ENCODE assay signal across 29 cellular contexts in the genomic region with DNA sequence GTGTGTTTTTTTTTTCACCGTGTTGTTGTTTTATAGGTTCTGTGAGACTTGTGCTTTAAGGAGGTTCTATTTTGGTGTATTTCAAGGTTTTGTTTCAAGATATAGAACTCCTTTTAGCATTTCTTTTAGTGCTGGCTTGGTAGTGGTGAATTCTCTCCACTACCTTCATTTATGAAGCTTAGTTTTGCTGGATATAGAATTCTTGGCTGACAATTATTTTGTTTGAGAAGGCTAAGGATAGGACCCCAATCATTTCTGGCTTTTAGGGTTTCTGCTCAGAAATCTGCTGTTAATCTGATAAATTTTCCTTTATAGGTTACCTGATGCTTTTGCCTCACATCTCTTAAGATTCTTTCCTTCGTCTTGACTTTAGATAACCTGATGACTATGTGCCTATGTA.
"Had no signal": no experiment of that assay in that cellular context is flagged by ENCODE, and none has a peak within 500 bp of the region (broad histone marks: within the 10 kb centered on the region; RNA-seq: fewer than 3 reads in every experiment).

No MANE protein-coding gene starts in this region.

- H3K27me3 Mint-ChIP-seq: dendritic cell treated with granulocyte-macrophage colony-stimulating factor and Interleukin-4, amounts not matched to agents 40 ng/mL and 50 ng/mL, for 4 days had no signal

- H3K4me3 Mint-ChIP-seq: dendritic cell treated with granulocyte-macrophage colony-stimulating factor and Interleukin-4, amounts not matched to agents 40 ng/mL and 50 ng/mL, for 4 days; effector memory CD8-positive, alpha-beta T cell; endodermal cell had no signal

- H3K27ac Mint-ChIP-seq: dendritic cell treated with granulocyte-macrophage colony-stimulating factor and Interleukin-4, amounts not matched to agents 40 ng/mL and 50 ng/mL, for 4 days; effector memory CD8-positive, alpha-beta T cell; endodermal cell had no signal

- H3K4me1 ChIP-seq: colonic mucosa, esophagus muscularis mucosa, esophagus squamous epithelium, foreskin keratinocyte, gastrocnemius medialis, gastroesophageal sphincter, heart left ventricle, heart right ventricle had no signal

- H3K36me3 ChIP-seq: colonic mucosa, esophagus muscularis mucosa, esophagus squamous epithelium, gastrocnemius medialis, gastroesophageal sphincter, heart left ventricle, heart right ventricle had no signal

- DNase-seq: colonic mucosa; cortex of kidney; dermis blood vessel endothelial cell; dorsolateral prefrontal cortex; effector CD4-positive, alpha-beta T cell; effector CD8-positive, alpha-beta T cell; effector memory CD4-positive, alpha-beta T cell; effector memory CD8-positive, alpha-beta T cell; endodermal cell; erythroblast; esophagus squamous epithelium; foreskin fibroblast; foreskin keratinocyte; foreskin melanocyte; gastrocnemius medialis; glutamatergic neuron; head of caudate nucleus; heart left ventricle; heart right ventricle had no signal

- H3K4me3 ChIP-seq: colonic mucosa, coronary artery, dorsolateral prefrontal cortex, esophagus muscularis mucosa, esophagus squamous epithelium, gastrocnemius medialis, gastroesophageal sphincter, heart left ventricle, heart right ventricle had no signal

- FAIRE-seq: colon, endometrium, endothelial cell of umbilical vein, frontal cortex had no signal

- H3K27me3 ChIP-seq: colonic mucosa, dorsolateral prefrontal cortex, esophagus muscularis mucosa, esophagus squamous epithelium, gastrocnemius medialis, gastroesophageal sphincter, heart left ventricle, heart right ventricle had no signal

- ATAC-seq: effector memory CD8-positive, alpha-beta T cell; esophagus mucosa; foreskin keratinocyte; gastrocnemius medialis; gastroesophageal sphincter; heart left ventricle; heart right ventricle had no signal

- H3K27ac ChIP-seq: colonic mucosa, coronary artery, dorsolateral prefrontal cortex, epithelial cell of prostate, esophagus muscularis mucosa, esophagus squamous epithelium, foreskin keratinocyte, gastrocnemius medialis, gastroesophageal sphincter, heart left ventricle, heart right ventricle had no signal

- H3K4me1 Mint-ChIP-seq: endodermal cell had no signal

- H3K9me3 ChIP-seq: colonic mucosa, gastrocnemius medialis had no signal
